ENCODE assay signal across 8 cellular contexts in the genomic region with DNA sequence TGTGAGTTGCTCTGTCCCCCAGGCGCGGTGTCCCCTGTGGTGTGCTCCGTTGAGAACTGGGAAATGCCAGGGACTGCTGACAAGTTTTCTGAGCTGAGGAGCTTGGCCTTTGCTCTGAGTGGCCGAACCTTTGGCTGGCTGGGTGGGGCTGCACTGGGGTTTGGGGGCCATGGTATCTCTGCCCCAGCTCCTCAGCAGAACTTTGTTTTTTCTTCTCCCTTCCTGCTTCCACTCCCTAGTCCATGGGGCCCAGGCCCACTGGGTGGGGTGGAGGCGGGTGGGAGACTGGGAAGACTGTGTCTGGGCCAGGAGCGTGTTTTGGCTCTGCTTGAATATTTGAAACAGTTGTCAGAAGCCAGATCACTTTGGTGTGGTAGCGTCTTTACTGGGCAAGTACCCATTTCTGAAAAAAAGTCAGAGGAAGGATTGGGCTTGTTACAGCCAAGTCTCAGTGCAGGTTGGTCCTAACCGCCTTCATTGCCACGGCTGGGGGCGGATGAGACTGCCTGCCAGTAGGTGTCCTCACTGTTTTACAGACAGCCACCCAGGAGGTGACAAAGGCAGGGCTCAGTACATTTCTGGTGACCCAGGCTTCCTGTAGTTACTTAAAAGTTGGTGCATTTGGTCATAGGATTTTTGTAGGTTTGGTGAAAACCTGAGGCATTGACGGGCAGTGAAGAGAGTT.
A peak's percentile ranks its signal among the peaks of the same experiment; 100 is the strongest.
DNase-seq lines count a peak whose midpoint lies in the region; ATAC-seq and TF ChIP-seq lines count a peak whose summit lies in the region.

No MANE protein-coding gene starts in this region.

- no peak overlapping the region for H3K4me3 Mint-ChIP-seq in activated T-cell treated with anti-CD3 and anti-CD28 coated beads, Interleukin-2, amount 50 U/mL, for 24 hours
- no peak overlapping the region for H3K4me3 Mint-ChIP-seq in glutamatergic neuron (ENCODE audit: unreplicated experiment)

- peak overlapping the region; percentile 42 for H2BK5ac ChIP-seq in trophoblast cell (ENCODE audit: low read depth, low read length, poor library complexity)

- peak overlapping the region; percentile 52 for H3K4ac ChIP-seq in trophoblast cell (ENCODE audit: low read depth, low read length)

- H2BK12ac ChIP-seq in trophoblast cell (ENCODE audit: low read length): peak overlapping the region; percentile 15

- no peaks in the 10 kb centered on the region for H3K36me3 ChIP-seq in trophoblast cell (ENCODE audit: control insufficient read depth in 1 of 2, insufficient read depth in 2 of 2, low read length in 2 of 2)

- peak overlapping the region; percentile 88 for H3K18ac ChIP-seq in trophoblast cell (ENCODE audit: low read length)

- H2AK5ac ChIP-seq in trophoblast cell (ENCODE audit: low read length): no peak overlapping the region

- peak overlapping the region; percentile 64 for H4K8ac ChIP-seq in trophoblast cell (ENCODE audit: low read depth, low read length)

- no peaks in the 10 kb centered on the region for H3K36me3 Mint-ChIP-seq in activated T-cell treated with anti-CD3 and anti-CD28 coated beads, Interleukin-2, amount 50 U/mL, for 24 hours (ENCODE audit: low read depth)
- no peaks in the 10 kb centered on the region for H3K36me3 Mint-ChIP-seq in glutamatergic neuron (ENCODE audit: unreplicated experiment)

- DNase-seq in NCI-H748 (lab: John Stamatoyannopoulos, UW; ENCODE audit: unreplicated experiment): peak; percentile 29
- DNase-seq in NCI-H748 treated with DMSO at 0.1 percent for 48 hours (lab: John Stamatoyannopoulos, UW): no peak
- DNase-seq in Jurkat, Clone E6-1 (ENCODE audit: low read depth, low spot score): peak; percentile 92
- peak; percentile 35 for DNase-seq in activated T-cell treated with anti-CD3 and anti-CD28 coated beads, Interleukin-2, amount 50 U/mL, for 24 hours
- DNase-seq in glutamatergic neuron: peak; percentile 67
- DNase-seq in trophoblast cell: peak; percentile 77 to 78

- H3K79me2 ChIP-seq in trophoblast cell (ENCODE audit: control insufficient read depth, insufficient read depth, low read length, poor library complexity): no peaks in the 10 kb centered on the region

- H3K27me3 Mint-ChIP-seq in activated T-cell treated with anti-CD3 and anti-CD28 coated beads, Interleukin-2, amount 50 U/mL, for 24 hours: no peaks in the 10 kb centered on the region
- H3K27me3 Mint-ChIP-seq in glutamatergic neuron (ENCODE audit: unreplicated experiment): peaks cover 9% of the 10 kb centered on the region

- H3K9me3 ChIP-seq in trophoblast cell (ENCODE audit: insufficient read depth, low read depth, low read length): no peaks in the 10 kb centered on the region

- H3K4me1 ChIP-seq in trophoblast cell (ENCODE audit: control insufficient read depth in 1 of 2, insufficient read depth in 2 of 2, low read length in 2 of 2): peaks cover 36 to 39% of the 10 kb centered on the region in 2 experiments

- ATAC-seq in HG02938 (IDR thresholded peaks at IDR 0.05; ENCODE audit: unreplicated experiment) (no peak), HG03342 (IDR thresholded peaks at IDR 0.05; ENCODE audit: unreplicated experiment) (no peak)

- H3K9me3 Mint-ChIP-seq in activated T-cell treated with anti-CD3 and anti-CD28 coated beads, Interleukin-2, amount 50 U/mL, for 24 hours: no peaks in the 10 kb centered on the region
- peaks cover 12% of the 10 kb centered on the region for H3K9me3 Mint-ChIP-seq in glutamatergic neuron (ENCODE audit: unreplicated experiment)

- H4K91ac ChIP-seq in trophoblast cell (ENCODE audit: low read depth, low read length): peak overlapping the region; percentile 54

- no peaks in the 10 kb centered on the region for H3K27me3 ChIP-seq in trophoblast cell (ENCODE audit: insufficient read depth, low read length)

- no peak overlapping the region for H3K9ac ChIP-seq in trophoblast cell (ENCODE audit: low read length)

- H3K14ac ChIP-seq in trophoblast cell (ENCODE audit: low read length): peak overlapping the region; percentile 44

- peaks cover 12% of the 10 kb centered on the region for H3K4me1 Mint-ChIP-seq in activated T-cell treated with anti-CD3 and anti-CD28 coated beads, Interleukin-2, amount 50 U/mL, for 24 hours (ENCODE audit: low read depth)
- H3K4me1 Mint-ChIP-seq in glutamatergic neuron (ENCODE audit: low read depth, unreplicated experiment): peaks cover 29% of the 10 kb centered on the region

- peak overlapping the region; percentile 51 for H3K4me2 ChIP-seq in trophoblast cell (ENCODE audit: low read length)

- peak; percentile 21 for TF ChIP-seq CTCF in glutamatergic neuron (IDR thresholded peaks at IDR 0.05; ENCODE audit: partially characterized antibody, unreplicated experiment)

- H3K23ac ChIP-seq in trophoblast cell (ENCODE audit: low read length): no peak overlapping the region

- WGBS in trophoblast cell (ENCODE audit: extremely low coverage, insufficient coverage, insufficient read length): no CpG with 5 or more reads among the region's 11 CpGs

- H4K12ac ChIP-seq in trophoblast cell (ENCODE audit: low read depth, low read length): no peak overlapping the region

- H3K4me3 ChIP-seq in Jurkat, Clone E6-1 (ENCODE audit: low read length): peak overlapping the region; percentile 9; the same call in 1 of the 2 replicates
- H3K4me3 ChIP-seq in trophoblast cell (ENCODE audit: low read depth, low read length): no peak overlapping the region

- no peak overlapping the region for H2AFZ ChIP-seq in trophoblast cell (ENCODE audit: insufficient read depth, low read length, poor library complexity)

- H3K27ac Mint-ChIP-seq in activated T-cell treated with anti-CD3 and anti-CD28 coated beads, Interleukin-2, amount 50 U/mL, for 24 hours: no peak overlapping the region
- no peak overlapping the region for H3K27ac Mint-ChIP-seq in glutamatergic neuron (ENCODE audit: unreplicated experiment)

- H3K27ac ChIP-seq in trophoblast cell (ENCODE audit: low read depth, low read length): peak overlapping the region; percentile 51

- peaks cover 10% of the 10 kb centered on the region for H3K79me1 ChIP-seq in trophoblast cell (ENCODE audit: low read length)

- peak overlapping the region; percentile 51 for H2BK120ac ChIP-seq in trophoblast cell (ENCODE audit: insufficient read depth, low read length, poor library complexity)
